16 cellular contexts compared by ENCODE assay signal in the genomic region with DNA sequence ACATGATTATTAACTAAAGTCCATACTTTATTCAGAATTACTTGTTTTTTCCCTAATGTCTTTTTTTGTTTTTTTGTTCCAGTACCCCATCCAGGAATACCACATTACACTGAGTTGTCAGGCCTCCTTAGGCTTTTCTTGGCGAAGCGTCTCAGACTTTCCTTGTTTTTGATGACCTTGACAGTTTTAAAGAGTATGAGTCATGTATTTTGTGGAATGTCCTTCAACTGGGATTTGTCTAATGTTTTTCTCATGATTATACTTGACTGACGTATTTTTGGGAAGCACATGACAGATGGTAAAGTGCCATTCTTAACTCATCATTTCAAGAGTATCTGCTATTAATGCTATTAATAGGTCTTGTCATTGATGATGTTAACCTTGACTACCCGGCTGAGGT. TPM values are rescaled to one million over a fixed set of nuclear protein-coding genes. Genes with fewer than 3 reads are reported as not detected.
DNase-seq lines count a peak whose midpoint lies in the region; TF ChIP-seq lines count a peak whose summit lies in the region.
"Had no signal": no experiment of that assay in that cellular context is flagged by ENCODE, and none has a peak within 500 bp of the region (broad histone marks: within the 10 kb centered on the region; RNA-seq: fewer than 3 reads in every experiment).

No MANE protein-coding gene starts in this region.

- H3K27me3 ChIP-seq in GM23248 (replicated peaks; ENCODE audit: insufficient read depth) (no peaks in the 10 kb centered on the region), SJSA1 (replicated peaks) (no peaks in the 10 kb centered on the region)
- H3K27me3 ChIP-seq: heart left ventricle had no signal

- TF ChIP-seq CTCF in fibroblast of pulmonary artery (IDR thresholded peaks at IDR 0.05; ENCODE audit: low read length, missing control alignments), result no peak

- DNase-seq in GM23248, result peak; percentile 39
- peak in 1 of 2 experiments; percentile 64 for DNase-seq in SJSA1 (ENCODE audit: low read depth in 1 of 2, low spot score in 2 of 2)
- peak; percentile 37 for DNase-seq in fibroblast of pulmonary artery (ENCODE audit: low read depth)
- peak; percentile 94 for DNase-seq in stromal cell of bone marrow (ENCODE audit: low read depth)
- DNase-seq in hepatic stellate cell (ENCODE audit: low spot score), result no peak
- DNase-seq in NCI-H748 treated with DMSO at 0.1 percent for 48 hours (lab: John Stamatoyannopoulos, UW), result no peak
- DNase-seq in NCI-H345 (lab: John Stamatoyannopoulos, UW), result no peak
- DNase-seq in NCI-H2107 (lab: John Stamatoyannopoulos, UW), result no peak
- DNase-seq: activated CD8-positive, alpha-beta T cell treated with anti-CD3 and anti-CD28 coated beads for 36 hours; CD8-positive, alpha-beta T cell; heart left ventricle; MM.1S; naive thymus-derived CD8-positive, alpha-beta T cell; NCI-H2081 treated with DMSO at 0.1 percent for 48 hours; stimulated activated naive CD8-positive, alpha-beta T cell treated with anti-CD3 and anti-CD28 coated beads, Interleukin-15, Interleukin-2, amounts not matched to agents 100 U/mL and 50 U/mL, for 24 hours had no signal

- no peak overlapping the region for H3K4me2 ChIP-seq in GM23248 (ENCODE audit: unreplicated experiment)

- H3K9me3 ChIP-seq in GM23248 (ENCODE audit: low read depth) (no peaks in the 10 kb centered on the region), SJSA1 (replicated peaks) (no peaks in the 10 kb centered on the region)
- H3K9me3 ChIP-seq: heart left ventricle had no signal

- no peaks in the 10 kb centered on the region; the same call in 1 of the 2 replicates for H3F3A ChIP-seq in GM23248 (ENCODE audit: insufficient read depth)

- H3K9ac ChIP-seq in GM23248, result no peak overlapping the region

- in situ Hi-C loops in GM23248 (cut with MboI), result no loop called here

- H3K27ac ChIP-seq in GM23248 (no peak overlapping the region; the same call in 1 of the 2 replicates), SJSA1 (0 out of 2 replicates have a peak overlapping the region, but pooled peaks have one; percentile 36)
- H3K27ac ChIP-seq: SK-N-MC had no signal

- H3K79me2 ChIP-seq in GM23248 (ENCODE audit: insufficient read depth), result peaks cover 40% of the 10 kb centered on the region

- no peaks in the 10 kb centered on the region; the same call in 1 of the 2 replicates for H3K9me2 ChIP-seq in GM23248 (ENCODE audit: insufficient read depth)

- H3K4me1 ChIP-seq in GM23248 (ENCODE audit: insufficient read depth), result peaks cover 21% of the 10 kb centered on the region
- peaks cover 9% of the 10 kb centered on the region for H3K4me1 ChIP-seq in SJSA1 (replicated peaks)

- no peak overlapping the region for H2AFZ ChIP-seq in GM23248

- H3K36me3 ChIP-seq in GM23248 (ENCODE audit: low read depth) (no peaks in the 10 kb centered on the region), SJSA1 (no peaks in the 10 kb centered on the region; the same call in 1 of the 2 replicates)
- H3K36me3 ChIP-seq: heart left ventricle had no signal

- no peak overlapping the region for H3K4me3 ChIP-seq in GM23248
- no peak overlapping the region for H3K4me3 ChIP-seq in SJSA1
- no peak overlapping the region for H3K4me3 ChIP-seq in fibroblast of pulmonary artery (replicated peaks; ENCODE audit: low read depth, low read length)
- H3K4me3 ChIP-seq: heart left ventricle, SK-N-MC had no signal

- 37 to 41% methylated on average over 4 of the region's 4 CpGs for WGBS in GM23248 (ENCODE audit: low coverage in 1 of 2, low lambda C conversion rate in 2 of 2, missing lambda C conversion rate in 2 of 2), 2 experiments

- H4K20me1 ChIP-seq in GM23248 (ENCODE audit: insufficient read depth), result no peaks in the 10 kb centered on the region

RNA-seq across cellular contexts. Expression of gene ENPP1, which starts 23.6 kb away (rescaled TPM):
- 53.7 and 60.4 TPM in 2 replicates for total RNA-seq in GM23248 (2014; rRNA removed; shearing (Covaris generic))
- 34.2 and 36.3 TPM in 2 replicates for polyA plus RNA-seq in GM23248 (2016; fragmentation: Nextera tagmentation; extraction: Ambion mirVana)
- 21.5 and 24.5 TPM in 2 replicates for total RNA-seq in SJSA1 (2014; rRNA removed; shearing (Covaris generic))
- total RNA-seq: CD8-positive, alpha-beta T cell had no signal
- polyA plus RNA-seq: naive thymus-derived CD8-positive, alpha-beta T cell had no signal

Comparison
In these comparisons a context has a peak if more than half of its experiments do, and no peak if none do; other contexts are left out.
1. DNase-seq: peak in GM23248 (single experiment), fibroblast of pulmonary artery (single experiment) and stromal cell of bone marrow (single experiment); none in hepatic stellate cell (single experiment), NCI-H748 treated with DMSO at 0.1 percent for 48 hours (single experiment), NCI-H345 (single experiment) and NCI-H2107 (single experiment).